In genomic region chr21:15592271-15592860, GRCh38 we compare ENCODE assay signal across 8 cellular contexts.
DNase-seq lines count a peak whose midpoint lies in the region; ATAC-seq and TF ChIP-seq lines count a peak whose summit lies in the region.

No MANE protein-coding gene starts in this region.

- H3K9me3 ChIP-seq in lower lobe of right lung = no peaks in the 10 kb centered on the region

- H3K36me3 ChIP-seq in lower lobe of right lung = no peaks in the 10 kb centered on the region

- DNase-seq in Ammon's horn (ENCODE audit: low spot score) = peak; percentile 72
- DNase-seq in NCI-H748 (lab: John Stamatoyannopoulos, UW; ENCODE audit: unreplicated experiment) = peak; percentile 44
- DNase-seq in cardiac fibroblast (ENCODE audit: low read depth in 2 of 2) = peak; percentile 69 to 75
- no peak for DNase-seq in lower lobe of right lung
- no peak for DNase-seq in effector CD8-positive, alpha-beta T cell (lab: John Stamatoyannopoulos, UW)
- no peak for DNase-seq in NK-92 treated with Interleukin-12 subunit alpha and Interleukin-12 subunit beta, amount 100 ng/mL, for 24 hours (lab: John Stamatoyannopoulos, UW)

- intact Hi-C loops in lower lobe of right lung (cut with DNase I) = no loop called here

- no peak overlapping the region for H3K27ac ChIP-seq in lower lobe of right lung

- H3K4me3 ChIP-seq in cardiac fibroblast (replicated peaks in 1 of 2; ENCODE audit: low read depth in 2 of 2, low read length in 2 of 2) (no peak overlapping the region), lower lobe of right lung (no peak overlapping the region)

- TF ChIP-seq POLR2A in GM18505 (IDR thresholded peaks at IDR 0.05; ENCODE audit: borderline replicate concordance, extremely low read depth, insufficient read depth, insufficient read length) = no peak

- no peaks in the 10 kb centered on the region for H3K4me1 ChIP-seq in lower lobe of right lung

- TF ChIP-seq CTCF in cardiac fibroblast (IDR thresholded peaks at IDR 0.05; ENCODE audit: low read depth, low read length) (peak; percentile 57), lower lobe of right lung (IDR thresholded peaks at IDR 0.05) (peak; percentile 56)

- H3K27me3 ChIP-seq in lower lobe of right lung (ENCODE audit: low read depth) = no peaks in the 10 kb centered on the region

- peak; percentile 43 for ATAC-seq in GM18907 (IDR thresholded peaks at IDR 0.05; ENCODE audit: unreplicated experiment)
- peak; percentile 54 to 84 for ATAC-seq in lower lobe of right lung
- no peak for ATAC-seq in GM18505 (IDR thresholded peaks at IDR 0.05; ENCODE audit: unreplicated experiment)

Comparison
In these comparisons a context has a peak if more than half of its experiments do, and no peak if none do; other contexts are left out.
1. DNase-seq: peak in Ammon's horn (single experiment), NCI-H748 (single experiment) and cardiac fibroblast (2 of 2); none in lower lobe of right lung (single experiment), effector CD8-positive, alpha-beta T cell (single experiment) and NK-92 treated with Interleukin-12 subunit alpha and Interleukin-12 subunit beta, amount 100 ng/mL, for 24 hours (single experiment).